ENCODE assay signal across 8 cellular contexts in genomic region chr14:59576332-59577294, GRCh38. TPM values are rescaled to one million over a fixed set of nuclear protein-coding genes. Genes with fewer than 3 reads are reported as not detected.
DNase-seq lines count a peak whose midpoint lies in the region; ATAC-seq and TF ChIP-seq lines count a peak whose summit lies in the region.

Gene CCDC175 (minus strand): TSS chr14:59576812. CDS start chr14:59576775, 37 bp downstream.

- no peak within 1 kb of the TSS for H4K8ac ChIP-seq in mesendoderm (ENCODE audit: low read depth, low read length)

- H3K27ac Mint-ChIP-seq in endodermal cell: no peak within 1 kb of the TSS

- 24 to 32% methylated on average over 25 to 46 of the region's 46 CpGs for WGBS in endodermal cell (ENCODE audit: insufficient coverage in 1 of 2, insufficient read length in 1 of 2), 2 experiments
- WGBS in mesendoderm (ENCODE audit: extremely low coverage, insufficient coverage, low lambda C conversion rate): no CpG with 5 or more reads among the region's 46 CpGs

- H2BK5ac ChIP-seq in mesendoderm (ENCODE audit: low read length): no peak within 1 kb of the TSS

- H3K27ac ChIP-seq in endodermal cell (ENCODE audit: low read depth, low read length) (no peak within 1 kb of the TSS), mesendoderm (ENCODE audit: low read depth, low read length) (no peak within 1 kb of the TSS)

- no peak within 1 kb of the TSS for H2BK120ac ChIP-seq in mesendoderm (ENCODE audit: low read depth, low read length)

- no peaks in the 10 kb centered on the region for H3K9me3 ChIP-seq in endodermal cell (ENCODE audit: control insufficient read depth, low read length)

- H3K4me3 Mint-ChIP-seq in endodermal cell: peak within 1 kb of the TSS; percentile 67

- peak within 1 kb of the TSS; percentile 80 for H2BK15ac ChIP-seq in mesendoderm (replicated peaks; ENCODE audit: low read depth)

- DNase-seq in AML-193 (lab: John Stamatoyannopoulos, UW) (peak; percentile 47 to 52), NCI-H524 (lab: John Stamatoyannopoulos, UW) (peak; percentile 94 to 98), endodermal cell (peak; percentile 96), mesendoderm (peak; percentile 95)
- DNase-seq in activated CD8-positive, alpha-beta memory T cell treated with anti-CD3 and anti-CD28 coated beads for 24 hours: peak; percentile 90
- DNase-seq in stimulated activated CD8-positive, alpha-beta memory T cell treated with anti-CD3 and anti-CD28 coated beads, Interleukin-12 subunit alpha, Interleukin-12 subunit beta, amount 100 ng/mL, for 24 hours (ENCODE audit: extremely low read depth): peak; percentile 67

- H3K27me3 ChIP-seq in endodermal cell (ENCODE audit: control insufficient read depth, insufficient read depth, low read length, poor library complexity, severe bottlenecking) (no peaks in the 10 kb centered on the region), mesendoderm (ENCODE audit: insufficient read depth, low read length, poor library complexity) (no peaks in the 10 kb centered on the region)

- H3K23ac ChIP-seq in mesendoderm (ENCODE audit: low read length): peak within 1 kb of the TSS; percentile 19

- H3K4me1 ChIP-seq in endodermal cell (ENCODE audit: control insufficient read depth, insufficient read depth, low read length) (no peaks in the 10 kb centered on the region), mesendoderm (ENCODE audit: control insufficient read depth, low read depth, low read length) (no peaks in the 10 kb centered on the region)

- peak within 1 kb of the TSS; percentile 81 for H3K4me3 ChIP-seq in endodermal cell (ENCODE audit: low read length)
- H3K4me3 ChIP-seq in mesendoderm (ENCODE audit: low read length): peak within 1 kb of the TSS; percentile 60

- H3K4me2 ChIP-seq in mesendoderm (ENCODE audit: low read length): peak within 1 kb of the TSS; percentile 96

- H3K79me1 ChIP-seq in mesendoderm (ENCODE audit: low read length): no peaks in the 10 kb centered on the region

- H3K9ac ChIP-seq in endodermal cell (ENCODE audit: extremely low read depth, low read length, poor library complexity, severe bottlenecking) (peak within 1 kb of the TSS; percentile 62), mesendoderm (ENCODE audit: low read length) (peak within 1 kb of the TSS; percentile 74)

- H3K56ac ChIP-seq in mesendoderm (ENCODE audit: low read length): peak within 1 kb of the TSS; percentile 93

- no peaks in the 10 kb centered on the region for H3K79me2 ChIP-seq in mesendoderm (ENCODE audit: control insufficient read depth, insufficient read depth, low read length)

- peak; percentile 94 for ATAC-seq in GM19025 (IDR thresholded peaks at IDR 0.05; ENCODE audit: low read depth, unreplicated experiment)
- ATAC-seq in HG03280 (IDR thresholded peaks at IDR 0.05; ENCODE audit: unreplicated experiment): peak; percentile 99

- H3K4me1 Mint-ChIP-seq in endodermal cell: peaks cover 1% of the 10 kb centered on the region

- no peak within 1 kb of the TSS for H4K5ac ChIP-seq in mesendoderm (ENCODE audit: low read length)

- H3K36me3 ChIP-seq in endodermal cell (ENCODE audit: control insufficient read depth, insufficient read depth, low read length) (no peaks in the 10 kb centered on the region), mesendoderm (ENCODE audit: control insufficient read depth, insufficient read depth, low read length) (no peaks in the 10 kb centered on the region)

- peak; percentile 94 for TF ChIP-seq CTCF in endodermal cell (conservative IDR thresholded peaks at IDR 0.05)

- no peak within 1 kb of the TSS for H3K4ac ChIP-seq in mesendoderm (ENCODE audit: low read depth, low read length)

- H3K18ac ChIP-seq in mesendoderm (ENCODE audit: low read length): no peak within 1 kb of the TSS

- H2AK5ac ChIP-seq in mesendoderm (ENCODE audit: low read length): no peak within 1 kb of the TSS

- H3K9me3 Mint-ChIP-seq in endodermal cell: no peaks in the 10 kb centered on the region

- no peaks in the 10 kb centered on the region for H3K36me3 Mint-ChIP-seq in endodermal cell (ENCODE audit: low read depth)

- H3K27me3 Mint-ChIP-seq in endodermal cell (ENCODE audit: insufficient read depth): peaks cover 8% of the 10 kb centered on the region

RNA-seq across cellular contexts. Expression of gene CCDC175, which starts in this region (rescaled TPM):
- total RNA-seq in endodermal cell: under 1 TPM; 0.53 to 0.66 TPM
- 0.25 TPM for polyA plus RNA-seq in endodermal cell (2013, experiment 1 of 2)
- polyA plus RNA-seq in endodermal cell (2013, experiment 2 of 2): 0.37 TPM
- not detected for polyA plus RNA-seq in mesendoderm (2013, experiment 1 of 2)
- polyA plus RNA-seq in mesendoderm (2013, experiment 2 of 2): 0.03 TPM

Comparison
In these comparisons a context has a peak if more than half of its experiments do, and no peak if none do; other contexts are left out.
1. Peak in DNase-seq, H3K4me3 ChIP-seq and H3K9ac ChIP-seq in endodermal cell; RNA of the gene not detected or under 1 TPM.